1 cellular context compared by ENCODE assay signal in the genomic region with DNA sequence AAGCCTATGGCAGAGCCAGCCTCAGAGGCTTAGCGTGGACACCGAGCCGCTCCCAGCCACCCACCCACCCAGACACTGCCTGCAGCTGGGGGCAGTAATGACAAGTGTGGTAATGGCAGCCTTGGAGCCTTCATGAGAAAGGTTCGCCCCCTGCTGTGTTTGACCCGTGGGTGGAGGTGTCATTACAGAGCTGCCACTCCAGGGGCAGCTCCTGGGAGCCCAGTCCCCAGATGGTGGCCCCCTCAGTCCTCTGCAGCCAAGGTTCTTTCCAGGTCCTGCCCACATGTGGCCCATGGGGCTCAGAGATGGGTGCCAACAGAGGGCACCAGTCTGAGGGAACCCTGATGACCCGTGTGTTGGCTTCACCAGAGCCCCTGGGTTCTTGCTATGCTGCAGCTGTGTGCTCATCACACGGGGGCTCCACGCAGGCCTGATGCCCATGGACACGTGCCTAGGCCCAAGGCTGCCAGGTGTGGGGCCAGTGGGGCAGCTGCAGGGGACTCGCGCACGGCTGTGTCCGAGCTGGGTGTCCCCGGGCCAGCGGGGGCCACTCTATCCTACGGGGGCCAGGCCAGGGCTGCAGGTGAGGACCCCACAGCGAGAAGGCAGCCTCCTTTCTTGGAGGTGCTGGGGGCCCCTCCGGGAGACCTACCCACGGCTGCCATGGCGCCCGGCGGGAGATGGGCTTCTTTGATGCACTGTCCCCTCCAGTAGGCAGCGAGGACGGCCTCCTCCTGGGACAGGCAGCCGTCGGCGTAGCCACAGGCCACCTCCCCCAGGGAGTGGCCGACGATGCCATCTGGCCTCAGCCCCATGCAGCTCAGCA.
TF ChIP-seq lines count a peak whose summit lies in the region.

No MANE protein-coding gene starts in this region.

TF ChIP-seq in HEK293, 187 proteins besides CTCF, POLR2A, EP300 and RAD21 (continued from another document):
- TF ChIP-seq ZNF23 (tag by site-specific recombination; IDR thresholded peaks at IDR 0.05; ENCODE audit: borderline replicate concordance): no peak
- peak; percentile 91 for TF ChIP-seq GLIS1 (tag by site-specific recombination; IDR thresholded peaks at IDR 0.05)
- TF ChIP-seq ZNF585B (tag by site-specific recombination; IDR thresholded peaks at IDR 0.05): no peak
- TF ChIP-seq MZF1 (tag by site-specific recombination; IDR thresholded peaks at IDR 0.05; ENCODE audit: borderline replicate concordance): no peak
- peak; percentile 90 for TF ChIP-seq EGR2 (tag by site-specific recombination; IDR thresholded peaks at IDR 0.05; ENCODE audit: low read depth)
- TF ChIP-seq, protein P1, sequence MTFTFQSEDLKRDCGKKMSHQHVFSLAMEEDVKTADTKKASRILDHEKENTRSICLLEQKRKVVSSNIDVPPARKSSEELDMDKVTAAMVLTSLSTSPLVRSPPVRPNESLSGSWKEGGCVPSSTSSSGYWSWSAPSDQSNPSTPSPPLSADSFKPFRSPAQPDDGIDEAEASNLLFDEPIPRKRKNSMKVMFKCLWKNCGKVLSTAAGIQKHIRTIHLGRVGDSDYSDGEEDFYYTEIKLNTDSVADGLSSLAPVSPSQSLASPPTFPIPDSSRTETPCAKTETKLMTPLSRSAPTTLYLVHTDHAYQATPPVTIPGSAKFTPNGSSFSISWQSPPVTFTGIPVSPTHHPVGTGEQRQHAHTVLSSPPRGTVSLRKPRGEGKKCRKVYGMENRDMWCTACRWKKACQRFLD (tag by site-specific recombination; IDR thresholded peaks at IDR 0.05): no peak
- TF ChIP-seq IKZF3 (tag by site-specific recombination; IDR thresholded peaks at IDR 0.05): no peak
- TF ChIP-seq GFI1B (tag by site-specific recombination; IDR thresholded peaks at IDR 0.05): no peak
- peak; percentile 85 for TF ChIP-seq ZIC2 (tag by site-specific recombination; IDR thresholded peaks at IDR 0.05)
- TF ChIP-seq REPIN1 (tag by site-specific recombination; IDR thresholded peaks at IDR 0.05; ENCODE audit: low read depth): no peak
- TF ChIP-seq ZNF266 (tag by site-specific recombination; IDR thresholded peaks at IDR 0.05; ENCODE audit: low read depth): no peak
- no peak for TF ChIP-seq PRDM10 (tag by site-specific recombination; IDR thresholded peaks at IDR 0.05)
- TF ChIP-seq TCF7L2 (IDR thresholded peaks at IDR 0.05; ENCODE audit: borderline replicate concordance, low read depth, low read length): no peak
- TF ChIP-seq ZNF16 (tag by site-specific recombination; IDR thresholded peaks at IDR 0.05; ENCODE audit: low read depth): no peak
- peak; percentile 64 for TF ChIP-seq ZFHX2 (tag by site-specific recombination; conservative IDR thresholded peaks at IDR 0.05)
- TF ChIP-seq, protein P2, sequence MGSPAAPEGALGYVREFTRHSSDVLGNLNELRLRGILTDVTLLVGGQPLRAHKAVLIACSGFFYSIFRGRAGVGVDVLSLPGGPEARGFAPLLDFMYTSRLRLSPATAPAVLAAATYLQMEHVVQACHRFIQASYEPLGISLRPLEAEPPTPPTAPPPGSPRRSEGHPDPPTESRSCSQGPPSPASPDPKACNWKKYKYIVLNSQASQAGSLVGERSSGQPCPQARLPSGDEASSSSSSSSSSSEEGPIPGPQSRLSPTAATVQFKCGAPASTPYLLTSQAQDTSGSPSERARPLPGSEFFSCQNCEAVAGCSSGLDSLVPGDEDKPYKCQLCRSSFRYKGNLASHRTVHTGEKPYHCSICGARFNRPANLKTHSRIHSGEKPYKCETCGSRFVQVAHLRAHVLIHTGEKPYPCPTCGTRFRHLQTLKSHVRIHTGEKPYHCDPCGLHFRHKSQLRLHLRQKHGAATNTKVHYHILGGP (tag by site-specific recombination; IDR thresholded peaks at IDR 0.05): no peak
TF ChIP-seq in HEK293: peak in this region for 5.
